In genomic region chr5:75706775-75707174, GRCh38 we compare ENCODE assay signal across 25 cellular contexts.
"Had no signal": no experiment of that assay in that cellular context is flagged by ENCODE, and none has a peak within 500 bp of the region (broad histone marks: within the 10 kb centered on the region; RNA-seq: fewer than 3 reads in every experiment).

No MANE protein-coding gene starts in this region.

- H3K27me3 Mint-ChIP-seq: activated CD4-positive, alpha-beta T cell treated with anti-CD3 and anti-CD28 coated beads for 36 hours; activated CD8-positive, alpha-beta T cell treated with anti-CD3 and anti-CD28 coated beads for 36 hours; activated naive CD8-positive, alpha-beta T cell; activated T-helper 17 cell treated with anti-CD3 and anti-CD28 coated beads, Interleukin-2, amount 50 U/mL, for 72 hours; effector memory CD8-positive, alpha-beta T cell had no signal

- H3K27me3 ChIP-seq: esophagus squamous epithelium, gastroesophageal sphincter, heart right ventricle had no signal

- H3K27ac ChIP-seq: esophagus squamous epithelium, gastroesophageal sphincter, heart right ventricle had no signal

- H3K27ac Mint-ChIP-seq: activated CD4-positive, alpha-beta T cell treated with anti-CD3 and anti-CD28 coated beads for 36 hours; activated CD8-positive, alpha-beta T cell treated with anti-CD3 and anti-CD28 coated beads for 36 hours; activated naive CD8-positive, alpha-beta T cell; effector memory CD8-positive, alpha-beta T cell had no signal

- DNase-seq: activated CD4-positive, alpha-beta T cell treated with anti-CD3 and anti-CD28 coated beads for 36 hours; activated CD4-positive, alpha-beta T cell treated with anti-CD3 and anti-CD28 coated beads, Interleukin-2, amount 50 U/mL, for 1 hour; activated CD4-positive, alpha-beta T cell treated with anti-CD3 and anti-CD28 coated beads, Interleukin-2, amount 50 U/mL, for 48 hours; activated CD4-positive, CD25-positive, alpha-beta regulatory T cell; activated CD4-positive, CD25-positive, alpha-beta regulatory T cell treated with anti-CD3 and anti-CD28 coated beads, Interleukin-2, amount 50 U/mL, for 72 hours; activated CD8-positive, alpha-beta memory T cell treated with anti-CD3 and anti-CD28 coated beads for 24 hours; activated CD8-positive, alpha-beta T cell treated with anti-CD3 and anti-CD28 coated beads for 36 hours; activated effector memory CD4-positive, alpha-beta T cell treated with Interleukin-2 at 50 U/mL for 16 hours; activated gamma-delta T cell treated with Interleukin-2 at 50 U/mL for 16 hours; activated naive CD4-positive, alpha-beta T cell treated with anti-CD3 and anti-CD28 coated beads, Interleukin-2, amount 50 U/mL, for 16 hours; activated naive CD4-positive, alpha-beta T cell treated with Interleukin-2 at 50 U/mL for 16 hours; activated T-cell treated with anti-CD3 and anti-CD28 coated beads, Interleukin-2, amount 50 U/mL, for 4 hours; amniotic stem cell; caudate nucleus; cortex of kidney; dermis blood vessel endothelial cell; effector CD4-positive, alpha-beta T cell; effector memory CD8-positive, alpha-beta T cell; esophagus squamous epithelium; foreskin melanocyte; heart right ventricle; T-helper 2 cell had no signal

- H3K4me1 Mint-ChIP-seq: activated T-helper 17 cell treated with anti-CD3 and anti-CD28 coated beads, Interleukin-2, amount 50 U/mL, for 72 hours had no signal

- ATAC-seq: activated CD4-positive, alpha-beta T cell treated with anti-CD3 and anti-CD28 coated beads for 36 hours; activated CD8-positive, alpha-beta T cell treated with anti-CD3 and anti-CD28 coated beads for 36 hours; activated T-cell treated with anti-CD3 and anti-CD28 coated beads, Interleukin-2, amount 50 U/mL, for 4 hours; activated T-helper 17 cell treated with anti-CD3 and anti-CD28 coated beads, Interleukin-2, amount 50 U/mL, for 72 hours; effector memory CD8-positive, alpha-beta T cell; gastroesophageal sphincter; heart right ventricle had no signal

- H3K4me3 ChIP-seq: esophagus squamous epithelium, gastroesophageal sphincter, heart right ventricle had no signal

- H3K9me3 ChIP-seq: esophagus squamous epithelium, gastroesophageal sphincter, heart right ventricle had no signal

- H3K4me3 Mint-ChIP-seq: activated CD4-positive, alpha-beta T cell treated with anti-CD3 and anti-CD28 coated beads for 36 hours; activated CD8-positive, alpha-beta T cell treated with anti-CD3 and anti-CD28 coated beads for 36 hours; activated naive CD8-positive, alpha-beta T cell; activated T-cell treated with anti-CD3 and anti-CD28 coated beads, Interleukin-2, amount 50 U/mL, for 4 hours; activated T-helper 17 cell treated with anti-CD3 and anti-CD28 coated beads, Interleukin-2, amount 50 U/mL, for 72 hours; effector memory CD8-positive, alpha-beta T cell had no signal

- H3K4me1 ChIP-seq: esophagus squamous epithelium, gastroesophageal sphincter had no signal

- H3K9me3 Mint-ChIP-seq: activated CD8-positive, alpha-beta T cell treated with anti-CD3 and anti-CD28 coated beads for 36 hours; activated T-cell treated with anti-CD3 and anti-CD28 coated beads, Interleukin-2, amount 50 U/mL, for 4 hours; activated T-helper 17 cell treated with anti-CD3 and anti-CD28 coated beads, Interleukin-2, amount 50 U/mL, for 72 hours; effector memory CD8-positive, alpha-beta T cell had no signal
